Comparison of ENCODE assay signal across 10 cellular contexts in the genomic region with DNA sequence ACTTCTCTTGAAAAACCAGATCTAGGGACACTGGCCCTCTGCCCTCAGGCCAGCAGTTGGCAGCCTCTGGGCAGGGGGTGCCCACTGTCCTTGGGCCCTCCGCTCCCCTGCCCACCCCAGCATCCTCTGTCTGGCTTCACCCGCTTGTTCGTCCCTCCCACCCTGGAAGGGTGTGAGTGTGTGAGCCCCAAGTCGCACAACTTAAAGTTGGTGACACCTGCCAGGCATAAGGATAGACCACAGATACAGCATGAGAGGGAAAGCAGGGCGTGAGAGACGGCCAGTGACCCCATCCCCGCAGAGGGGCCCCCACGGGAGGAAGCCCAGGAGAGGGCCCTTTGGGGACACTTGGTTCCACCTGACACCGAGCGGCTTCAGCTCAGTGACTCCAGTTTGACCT. TPM values are rescaled to one million over a fixed set of nuclear protein-coding genes. Genes with fewer than 3 reads are reported as not detected.
"Had no signal": no experiment of that assay in that cellular context is flagged by ENCODE, and none has a peak within 500 bp of the region (broad histone marks: within the 10 kb centered on the region; RNA-seq: fewer than 3 reads in every experiment).

No MANE protein-coding gene starts in this region.

- H3K36me3 Mint-ChIP-seq: IgD-negative memory B cell had no signal

- H3K4me3 Mint-ChIP-seq: HFFc6, IgD-negative memory B cell had no signal

- H2AFZ ChIP-seq: GM23248 had no signal

- H3K4me1 Mint-ChIP-seq: IgD-negative memory B cell had no signal

- H3K9me3 ChIP-seq: HAP-1 had no signal

- DNase-seq: GM23248, GOT3, H7, HFFc6 had no signal

- H3K27ac Mint-ChIP-seq: HFFc6, IgD-negative memory B cell had no signal

- ATAC-seq: HCT116, HepG2 had no signal

- H3K36me3 ChIP-seq: HAP-1 had no signal

- H3K4me3 ChIP-seq: GM23248, HAP-1 had no signal

- H3K9ac ChIP-seq: GM23248 had no signal

- H3K27ac ChIP-seq: GM23248, HL-60 had no signal

- H3K4me1 ChIP-seq: HAP-1 had no signal

RNA-seq across cellular contexts. Expression of gene RIMBP2, which starts 23.5 kb away (rescaled TPM):
- total RNA-seq: GM23248, HepG2, HFFc6, HT1080 had no signal
- polyA plus RNA-seq: GM23248, IgD-negative memory B cell had no signal
